Comparison of ENCODE assay signal across 1 cellular context in genomic region chr19:46202426-46202825, GRCh38.
A peak's percentile ranks its signal among the peaks of the same experiment; 100 is the strongest.
TF ChIP-seq lines count a peak whose summit lies in the region.

No MANE protein-coding gene starts in this region.

TF ChIP-seq in H1, 55 proteins besides CTCF, POLR2A, EP300 and RAD21:
- TF ChIP-seq JUN (IDR thresholded peaks at IDR 0.05; ENCODE audit: low read depth, low read length) (no peak), MAX (IDR thresholded peaks at IDR 0.05) (no peak), TEAD4 (IDR thresholded peaks at IDR 0.05; ENCODE audit: low read depth, low read length) (peak; percentile 45; the same call in 1 of the 2 replicates), RXRA (IDR thresholded peaks at IDR 0.05; ENCODE audit: insufficient read depth, low read depth, low read length) (no peak)
